ENCODE assay signal across 3 cellular contexts in genomic region chr20:24331939-24332338, GRCh38.
"Had no signal": no experiment of that assay in that cellular context is flagged by ENCODE, and none has a peak within 500 bp of the region (broad histone marks: within the 10 kb centered on the region; RNA-seq: fewer than 3 reads in every experiment).

No MANE protein-coding gene starts in this region.

- H3K4me3 ChIP-seq: GM12878 had no signal

- ATAC-seq: GM12878 had no signal

- DNase-seq: GDM1, GF-D8 had no signal
